Comparison of ENCODE assay signal across 8 cellular contexts in the genomic region with DNA sequence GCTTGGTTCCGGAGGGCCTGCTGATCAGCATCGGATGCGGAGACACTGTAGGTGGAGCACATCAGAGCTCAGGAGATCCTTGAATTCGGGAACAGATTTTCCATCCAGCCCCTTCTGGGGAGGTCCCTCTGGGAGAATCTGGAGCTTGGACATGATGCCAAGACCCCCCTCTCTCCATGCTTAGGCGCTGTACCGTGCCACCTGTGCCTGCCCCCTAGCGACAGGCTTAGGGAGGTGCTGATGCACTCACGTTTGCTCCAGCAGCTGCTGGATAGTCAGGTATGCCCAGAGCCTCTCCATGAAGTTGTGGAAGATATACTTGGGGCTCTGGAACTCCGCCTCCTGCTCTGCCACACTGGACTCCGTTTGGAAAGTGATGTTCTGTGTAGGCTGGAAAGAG. TPM values are rescaled to one million over a fixed set of nuclear protein-coding genes. Genes with fewer than 3 reads are reported as not detected.
DNase-seq lines count a peak whose midpoint lies in the region; ATAC-seq and TF ChIP-seq lines count a peak whose summit lies in the region.

No MANE protein-coding gene starts in this region.

- H3K36me3 Mint-ChIP-seq in MCF 10A (ENCODE audit: insufficient read depth, unreplicated experiment) = no peaks in the 10 kb centered on the region

- H4K20me1 ChIP-seq in OCI-LY7 (ENCODE audit: insufficient read depth, low read length) = no peaks in the 10 kb centered on the region

- H3K27me3 ChIP-seq in breast epithelium = no peaks in the 10 kb centered on the region

- H3K4me2 ChIP-seq in OCI-LY7 (ENCODE audit: low read length) = no peak overlapping the region

- H3K27ac ChIP-seq in breast epithelium = no peak overlapping the region
- H3K27ac ChIP-seq in OCI-LY7 (ENCODE audit: low read depth, low read length, poor library complexity, severe bottlenecking) = no peak overlapping the region

- no peaks in the 10 kb centered on the region for H3K27me3 Mint-ChIP-seq in MCF 10A (ENCODE audit: insufficient read depth, unreplicated experiment)

- POLR2A ChIA-PET in MCF 10A (lab: Yijun Ruan, JAX) = no interaction called here
- POLR2A ChIA-PET in OCI-LY7 (lab: Charles Lee) = no interaction called here

- H3K9me3 ChIP-seq in breast epithelium (no peaks in the 10 kb centered on the region), OCI-LY7 (ENCODE audit: low read length) (no peaks in the 10 kb centered on the region)

- TF ChIP-seq CTCF in MCF 10A (IDR thresholded peaks at IDR 0.05; ENCODE audit: unreplicated experiment) (peak; percentile 63), breast epithelium (IDR thresholded peaks at IDR 0.05) (no peak), OCI-LY7 (conservative IDR thresholded peaks at IDR 0.05; ENCODE audit: low read length) (peak; percentile 77), epithelial cell of proximal tubule (conservative IDR thresholded peaks at IDR 0.05; ENCODE audit: low read depth, low read length) (peak; percentile 66)

- H3K4me1 Mint-ChIP-seq in MCF 10A (ENCODE audit: insufficient read depth, unreplicated experiment) = no peaks in the 10 kb centered on the region

- no peak overlapping the region for H2AFZ ChIP-seq in OCI-LY7 (ENCODE audit: low read length)

- no peaks in the 10 kb centered on the region for H3K9me2 ChIP-seq in OCI-LY7 (ENCODE audit: insufficient read depth, low read length)

- ATAC-seq in HG03196 (IDR thresholded peaks at IDR 0.05; ENCODE audit: unreplicated experiment) = no peak

- peak; percentile 52 for DNase-seq in MCF 10A (ENCODE audit: unreplicated experiment)
- no peak for DNase-seq in breast epithelium (ENCODE audit: low spot score in 2 of 2)
- DNase-seq in OCI-LY7 (ENCODE audit: low spot score) = peak; percentile 52
- DNase-seq in epithelial cell of proximal tubule (ENCODE audit: low read depth) = no peak
- peak; percentile 23 for DNase-seq in stimulated activated CD4-positive, alpha-beta T cell treated with anti-CD3 and anti-CD28 coated beads, Interleukin-1b, Interleukin-23, amount 100 ng/mL, for 48 hours
- no peak for DNase-seq in activated effector memory CD4-positive, alpha-beta T cell treated with Interleukin-2 at 50 U/mL for 16 hours
- no peak for DNase-seq in stimulated activated naive CD4-positive, alpha-beta T cell treated with Interleukin-2 at 50 U/mL for 16 hours (lab: John Stamatoyannopoulos, UW)

- intact Hi-C loops in MCF 10A (cut with micrococcal nuclease) = loop anchor here (2.0 kb wide), 1 partner anchor 78 kb away; no protein-coding TSS in a partner anchor
- intact Hi-C loops in breast epithelium (cut with DNase I; ENCODE audit: low total_unique reads) = loop anchor here (2.0 kb wide), 1 partner anchor 28 kb away; no protein-coding TSS in a partner anchor
- intact Hi-C loops in OCI-LY7 (cut with micrococcal nuclease; ENCODE audit: unreplicated experiment) = loop anchor here (2.0 kb wide), 1 partner anchor 78 kb away; no protein-coding TSS in a partner anchor

- no peaks in the 10 kb centered on the region for H3K9me3 Mint-ChIP-seq in MCF 10A (ENCODE audit: unreplicated experiment)

- CTCF ChIA-PET in MCF 10A (lab: Yijun Ruan, JAX) (interaction anchor here (0.6 to 1.6 kb wide), 13 partner anchors 9 to 1341 kb away, joined by 3 to 7 read pairs (median 4); a partner anchor contains a TSS), OCI-LY7 (lab: Charles Lee; ENCODE audit: unreplicated experiment) (interaction anchor here (0.6 to 1.0 kb wide), 2 partner anchors 79 to 101 kb away, joined by 3 read pairs; no protein-coding TSS in a partner anchor)

- no TSS peak for BruUV-seq in MCF 10A (replicated peaks; lab: Mats Ljungman, UMichigan)
- no TSS peak for BruUV-seq in OCI-LY7 (replicated peaks; lab: Mats Ljungman, UMichigan)

- no peaks in the 10 kb centered on the region for H3K36me3 ChIP-seq in breast epithelium
- H3K36me3 ChIP-seq in OCI-LY7 (ENCODE audit: insufficient read depth, low read length) = no peaks in the 10 kb centered on the region

- H3K79me2 ChIP-seq in OCI-LY7 (ENCODE audit: insufficient read depth, low read depth, low read length) = no peaks in the 10 kb centered on the region

- H3K4me3 ChIP-seq in breast epithelium (no peak overlapping the region), OCI-LY7 (ENCODE audit: low read depth, low read length, poor library complexity, severe bottlenecking) (no peak overlapping the region), epithelial cell of proximal tubule (ENCODE audit: low read depth, low read length) (no peak overlapping the region)

- TF ChIP-seq POLR2A in breast epithelium (IDR thresholded peaks at IDR 0.05) = no peak

- H3K4me1 ChIP-seq in breast epithelium (no peaks in the 10 kb centered on the region), OCI-LY7 (ENCODE audit: insufficient read depth, low read length, poor library complexity, severe bottlenecking) (no peaks in the 10 kb centered on the region)

- no peak overlapping the region for H3K4me3 Mint-ChIP-seq in MCF 10A (ENCODE audit: unreplicated experiment)

- no peak overlapping the region for H3K27ac Mint-ChIP-seq in MCF 10A (ENCODE audit: low read depth, unreplicated experiment)

RNA-seq across cellular contexts. Expression of a gene that starts 9.7 kb away (rescaled TPM):
- total RNA-seq in MCF 10A (2022) = 0.58 and 2.9 TPM in 2 replicates
- total RNA-seq in breast epithelium = 1 to 10 TPM; 5.6 to 9.5 (median 5.8) TPM
- total RNA-seq in OCI-LY7 (2014; rRNA removed; shearing (Covaris generic)) = 2.1 and 13.3 TPM in 2 replicates
- total RNA-seq in OCI-LY7 (2022) = 2.2 and 4.6 TPM in 2 replicates
- total RNA-seq in epithelial cell of proximal tubule = 0.07 TPM in 1 of 2 replicates, not detected in the other

RNA-seq across cellular contexts. Expression of a gene that starts 14.1 kb away (rescaled TPM):
- total RNA-seq in MCF 10A (2022) = 2.3 TPM in 1 of 2 replicates, not detected in the other
- total RNA-seq in breast epithelium = 10 to 100 TPM in 1 of 3 donors, 1 to 10 TPM in 2; 5.9 to 13.0 (median 6.9) TPM
- total RNA-seq in OCI-LY7 (2014; rRNA removed; shearing (Covaris generic)) = 0.28 and 2.7 TPM in 2 replicates
- 1.7 and 2.8 TPM in 2 replicates for total RNA-seq in OCI-LY7 (2022)
- total RNA-seq in epithelial cell of proximal tubule = not detected in 2 replicates

RNA-seq across cellular contexts. Expression of a gene that starts 26.1 kb away (rescaled TPM):
- total RNA-seq in MCF 10A (2022) = not detected in 2 replicates
- 1 to 10 TPM in 1 of 3 donors, under 1 TPM in 2; 0.64 to 6.6 (median 0.88) TPM for total RNA-seq in breast epithelium
- not detected in 2 replicates for total RNA-seq in OCI-LY7 (2014; rRNA removed; shearing (Covaris generic))
- total RNA-seq in OCI-LY7 (2022) = not detected in 2 replicates
- total RNA-seq in epithelial cell of proximal tubule = not detected in 2 replicates

RNA-seq across cellular contexts. Expression of a gene that starts 43.3 kb away (rescaled TPM):
- not detected in 2 replicates for total RNA-seq in MCF 10A (2022)
- total RNA-seq in breast epithelium = under 1 TPM in 2 of 3 donors, not detected in 1; 0.32 to 0.33 TPM
- not detected in 2 replicates for total RNA-seq in OCI-LY7 (2014; rRNA removed; shearing (Covaris generic))
- not detected in 2 replicates for total RNA-seq in OCI-LY7 (2022)
- total RNA-seq in epithelial cell of proximal tubule = not detected in 2 replicates

RNA-seq across cellular contexts. Expression of a gene that starts 50.0 kb away (rescaled TPM):
- total RNA-seq in MCF 10A (2022) = 24.6 and 32.1 TPM in 2 replicates
- 10 to 100 TPM; 16.5 to 32.4 (median 30.0) TPM for total RNA-seq in breast epithelium
- total RNA-seq in OCI-LY7 (2014; rRNA removed; shearing (Covaris generic)) = 27.6 and 38.6 TPM in 2 replicates
- 27.5 and 29.6 TPM in 2 replicates for total RNA-seq in OCI-LY7 (2022)
- total RNA-seq in epithelial cell of proximal tubule = 13.3 and 22.9 TPM in 2 replicates

Comparison
In these comparisons a context has a peak if more than half of its experiments do, and no peak if none do; other contexts are left out.
1. DNase-seq: peak in MCF 10A (single experiment), OCI-LY7 (single experiment) and stimulated activated CD4-positive, alpha-beta T cell treated with anti-CD3 and anti-CD28 coated beads, Interleukin-1b, Interleukin-23, amount 100 ng/mL, for 48 hours (single experiment); none in breast epithelium (0 of 2), epithelial cell of proximal tubule (single experiment), activated effector memory CD4-positive, alpha-beta T cell treated with Interleukin-2 at 50 U/mL for 16 hours (single experiment) and stimulated activated naive CD4-positive, alpha-beta T cell treated with Interleukin-2 at 50 U/mL for 16 hours (single experiment).
2. CTCF ChIP-seq: peak in MCF 10A (single experiment), OCI-LY7 (single experiment) and epithelial cell of proximal tubule (single experiment); none in breast epithelium (0 of 3).